8 cellular contexts compared by ENCODE assay signal in genomic region chr17:82228278-82228841, GRCh38. TPM values are rescaled to one million over a fixed set of nuclear protein-coding genes. Genes with fewer than 3 reads are reported as not detected.
DNase-seq lines count a peak whose midpoint lies in the region; ATAC-seq and TF ChIP-seq lines count a peak whose summit lies in the region.

No MANE protein-coding gene starts in this region.

- no peak overlapping the region for H3K9ac ChIP-seq in endodermal cell (ENCODE audit: extremely low read depth, low read length, poor library complexity, severe bottlenecking)

- peak; percentile 84 for DNase-seq in GM13976 (ENCODE audit: low spot score)
- DNase-seq in activated CD4-positive, CD25-positive, alpha-beta regulatory T cell (lab: John Stamatoyannopoulos, UW): peak in 3 of 4 experiments; percentile 28 to 43 (median 34)
- DNase-seq in endodermal cell: peak; percentile 84
- peak; percentile 63 for DNase-seq in natural killer cell
- DNase-seq in glomerular visceral epithelial cell (ENCODE audit: extremely low spot score): no peak
- DNase-seq in SHP77 (lab: John Stamatoyannopoulos, UW): no peak

- H3K27ac Mint-ChIP-seq in endodermal cell (no peak overlapping the region), natural killer cell (peak overlapping the region; percentile 78 to 90)

- H3K4me3 ChIP-seq in endodermal cell (ENCODE audit: low read length): no peak overlapping the region

- no peaks in the 10 kb centered on the region for H3K36me3 ChIP-seq in endodermal cell (ENCODE audit: control insufficient read depth, insufficient read depth, low read length)

- in situ Hi-C loops in GM13976 (cut with MboI; ENCODE audit: low sequenced_read_pairs, unreplicated experiment): no loop called here

- H3K4me1 Mint-ChIP-seq in endodermal cell: no peaks in the 10 kb centered on the region
- peaks cover 0 to 13% of the 10 kb centered on the region in 2 donors for H3K4me1 Mint-ChIP-seq in natural killer cell

- H3K27me3 ChIP-seq in endodermal cell (ENCODE audit: control insufficient read depth, insufficient read depth, low read length, poor library complexity, severe bottlenecking): peaks cover 30% of the 10 kb centered on the region

- peaks cover 3% of the 10 kb centered on the region for H3K9me3 Mint-ChIP-seq in endodermal cell
- H3K9me3 Mint-ChIP-seq in natural killer cell: no peaks in the 10 kb centered on the region

- intact Hi-C loops in natural killer cell (cut with micrococcal nuclease): no loop called here

- H3K36me3 Mint-ChIP-seq in endodermal cell (ENCODE audit: low read depth) (no peaks in the 10 kb centered on the region), natural killer cell (no peaks in the 10 kb centered on the region)

- no peaks in the 10 kb centered on the region for H3K9me3 ChIP-seq in endodermal cell (ENCODE audit: control insufficient read depth, low read length)

- peak overlapping the region; percentile 55 for H3K4me3 Mint-ChIP-seq in endodermal cell
- H3K4me3 Mint-ChIP-seq in natural killer cell: peak overlapping the region; percentile 84

- TF ChIP-seq CTCF in GM13976 (IDR thresholded peaks at IDR 0.05; ENCODE audit: borderline replicate concordance, control extremely low read depth, extremely low read depth, insufficient read depth, missing control alignments) (no peak), endodermal cell (conservative IDR thresholded peaks at IDR 0.05) (no peak), natural killer cell (IDR thresholded peaks at IDR 0.05) (no peak)

- peaks cover 6% of the 10 kb centered on the region for H3K4me1 ChIP-seq in endodermal cell (ENCODE audit: control insufficient read depth, insufficient read depth, low read length)

- ATAC-seq in HG03095 (IDR thresholded peaks at IDR 0.05; ENCODE audit: unreplicated experiment) (peak; percentile 30), natural killer cell (peak; percentile 14 to 50 (median 26)), GM19035 (IDR thresholded peaks at IDR 0.05; ENCODE audit: unreplicated experiment) (no peak)

- no peak overlapping the region for H3K27ac ChIP-seq in endodermal cell (ENCODE audit: low read depth, low read length)

- H3K27me3 Mint-ChIP-seq in endodermal cell (ENCODE audit: insufficient read depth) (peaks cover 26% of the 10 kb centered on the region), natural killer cell (ENCODE audit: low read depth in 2 of 2) (no peaks in the 10 kb centered on the region)

- WGBS in endodermal cell (ENCODE audit: insufficient coverage in 1 of 2, insufficient read length in 1 of 2), 2 experiments: 27 to 33% methylated on average over 20 to 63 of the region's 63 CpGs

RNA-seq across cellular contexts. Expression of gene SLC16A3, which starts 0.5 kb away (rescaled TPM):
- total RNA-seq in endodermal cell: 10 to 100 TPM; 31.8 to 39.7 TPM
- 31.8 TPM for polyA plus RNA-seq in endodermal cell (2013, experiment 1 of 2)
- polyA plus RNA-seq in endodermal cell (2013, experiment 2 of 2): 26.2 TPM
- 100 to 1,000 TPM; 172 to 365 (median 296) TPM for total RNA-seq in natural killer cell

RNA-seq across cellular contexts. Expression of gene CCDC57, which starts 15.7 kb away (rescaled TPM):
- total RNA-seq in endodermal cell (10 to 100 TPM; 61.8 to 82.8 TPM), natural killer cell (10 to 100 TPM; 69.7 to 79.2 (median 75.1) TPM)
- polyA plus RNA-seq in endodermal cell (2013, experiment 1 of 2): 25.7 TPM
- polyA plus RNA-seq in endodermal cell (2013, experiment 2 of 2): 22.9 TPM

RNA-seq across cellular contexts. Expression of gene CSNK1D, which starts 45.1 kb away (rescaled TPM):
- total RNA-seq in endodermal cell: 100 to 1,000 TPM; 104 to 143 TPM
- polyA plus RNA-seq in endodermal cell (2013, experiment 1 of 2): 101 TPM
- polyA plus RNA-seq in endodermal cell (2013, experiment 2 of 2): 74.7 TPM
- 100 to 1,000 TPM; 423 to 475 (median 468) TPM for total RNA-seq in natural killer cell

Comparison
In these comparisons a context has a peak if more than half of its experiments do, and no peak if none do; other contexts are left out.
1. DNase-seq: peak in GM13976 (single experiment), activated CD4-positive, CD25-positive, alpha-beta regulatory T cell (3 of 4), endodermal cell (single experiment) and natural killer cell (single experiment); none in glomerular visceral epithelial cell (single experiment) and SHP77 (0 of 2).
2. RNA of gene SLC16A3, which starts 0.5 kb away (total RNA-seq): 172 to 365 TPM in natural killer cell; 31.8 to 39.7 TPM in endodermal cell; every median in the first group is over 4 times any median in the second.